In the genomic region with DNA sequence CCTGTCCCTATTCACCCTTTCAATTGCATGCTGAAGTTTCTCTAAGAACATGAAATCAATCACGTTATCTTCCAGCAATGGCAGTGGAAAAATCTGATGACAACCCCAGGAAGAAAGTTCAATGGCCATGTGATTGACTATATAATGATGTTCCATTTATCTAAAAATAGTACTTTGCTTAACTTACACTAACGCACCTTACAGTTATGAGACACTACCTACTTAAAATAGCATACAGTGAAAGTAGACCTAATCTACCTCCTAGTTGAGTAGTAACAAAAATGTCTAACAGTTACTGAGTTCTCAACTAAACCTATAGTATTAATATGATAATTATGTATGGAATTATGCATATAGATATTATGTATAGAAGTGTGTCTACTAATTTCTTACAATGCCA, we compare ENCODE assay signal across 25 cellular contexts.
"Had no signal": no experiment of that assay in that cellular context is flagged by ENCODE, and none has a peak within 500 bp of the region (broad histone marks: within the 10 kb centered on the region; RNA-seq: fewer than 3 reads in every experiment).

No MANE protein-coding gene starts in this region.

- H3K4me3 ChIP-seq: left lung, lower lobe of right lung, pancreas, spleen, suprapubic skin, thoracic aorta, tibial artery, upper lobe of right lung had no signal

- ATAC-seq: naive thymus-derived CD8-positive, alpha-beta T cell; pancreas; right cardiac atrium; sciatic nerve; stimulated activated effector memory CD8-positive, alpha-beta T cell treated with anti-CD3 and anti-CD28 coated beads, Interleukin-12 subunit alpha, Interleukin-12 subunit beta, amount 100 ng/mL, for 72 hours had no signal

- FAIRE-seq: islet of Langerhans, kidney, pancreas, small intestine, urothelium cell line had no signal

- H3K27me3 ChIP-seq: left lung, pancreas, spleen, suprapubic skin, tibial artery, upper lobe of right lung had no signal

- H3K27ac ChIP-seq: left lung, lower lobe of right lung, pancreas, suprapubic skin, thoracic aorta, tibial artery, upper lobe of right lung had no signal

- H3K4me1 ChIP-seq: lower lobe of right lung, pancreas, suprapubic skin, tibial artery, upper lobe of right lung had no signal

- H3K36me3 ChIP-seq: left lung, lower lobe of right lung, pancreas, spleen, suprapubic skin, thoracic aorta, tibial artery, upper lobe of right lung had no signal

- H3K9me3 ChIP-seq: left lung, lower lobe of right lung, pancreas, spleen, suprapubic skin, thoracic aorta, tibial artery, upper lobe of right lung had no signal

- DNase-seq: hypothalamus; immature natural killer cell; kidney; left colon; left lung; lower lobe of right lung; mesenchymal stem cell; naive thymus-derived CD8-positive, alpha-beta T cell; nucleus accumbens; pancreas; posterior cingulate gyrus; retina; right cardiac atrium; small intestine; spleen; stimulated activated CD4-positive, alpha-beta T cell treated with anti-CD3 and anti-CD28 coated beads, Interleukin-4, amount 100 ng/mL, for 24 hours; stimulated activated naive CD4-positive, alpha-beta T cell; tibial artery; upper lobe of right lung had no signal
